In genomic region chr20:6680854-6681253, GRCh38 we compare ENCODE assay signal across 27 cellular contexts.
"Had no signal": no experiment of that assay in that cellular context is flagged by ENCODE, and none has a peak within 500 bp of the region (broad histone marks: within the 10 kb centered on the region; RNA-seq: fewer than 3 reads in every experiment).

No MANE protein-coding gene starts in this region.

- H3K4me1 ChIP-seq: colonic mucosa, esophagus squamous epithelium, gastroesophageal sphincter, parathyroid adenoma, prostate gland, spleen had no signal

- H3K27me3 Mint-ChIP-seq: naive thymus-derived CD4-positive, alpha-beta T cell; stimulated activated naive B cell treated with anti-CD40 and anti-IgM and Interleukin-4, amounts not matched to agents 10 μg/mL and 1 μg/mL and 100 μg/mL, for 72 hours; stimulated activated naive CD8-positive, alpha-beta T cell treated with anti-CD3 and anti-CD28 coated beads, Interleukin-15, amount 100 ng/mL, for 72 hours had no signal

- H3K4me1 Mint-ChIP-seq: naive thymus-derived CD4-positive, alpha-beta T cell; nephron progenitor cell; stimulated activated naive B cell treated with anti-CD40 and anti-IgM and Interleukin-4, amounts not matched to agents 10 μg/mL and 1 μg/mL and 100 μg/mL, for 72 hours; stimulated activated naive CD8-positive, alpha-beta T cell treated with anti-CD3 and anti-CD28 coated beads, Interleukin-15, amount 100 ng/mL, for 72 hours had no signal

- H3K27me3 ChIP-seq: colonic mucosa, esophagus squamous epithelium, spleen, transverse colon had no signal

- H3K36me3 ChIP-seq: colonic mucosa, esophagus squamous epithelium, gastroesophageal sphincter, prostate gland, spleen, thoracic aorta, transverse colon had no signal

- H2AFZ ChIP-seq: parathyroid adenoma had no signal

- H3K4me3 Mint-ChIP-seq: naive thymus-derived CD4-positive, alpha-beta T cell; nephron progenitor cell; stimulated activated naive B cell treated with anti-CD40 and anti-IgM and Interleukin-4, amounts not matched to agents 10 μg/mL and 1 μg/mL and 100 μg/mL, for 72 hours; stimulated activated naive CD8-positive, alpha-beta T cell treated with anti-CD3 and anti-CD28 coated beads, Interleukin-15, amount 100 ng/mL, for 72 hours had no signal

- H3K9ac ChIP-seq: parathyroid adenoma had no signal

- H3K9me3 ChIP-seq: colonic mucosa, esophagus squamous epithelium, gastroesophageal sphincter, prostate gland, spleen, thoracic aorta, transverse colon had no signal

- H3K27ac ChIP-seq: colonic mucosa, dorsolateral prefrontal cortex, epithelial cell of prostate, esophagus squamous epithelium, gastroesophageal sphincter, parathyroid adenoma, prostate gland, spleen, thoracic aorta, transverse colon had no signal

- DNase-seq: colonic mucosa; dorsolateral prefrontal cortex; effector CD8-positive, alpha-beta T cell; esophagus squamous epithelium; foreskin fibroblast; glutamatergic neuron; immature natural killer cell; kidney; left cardiac atrium; left ventricle myocardium superior; mesendoderm; naive thymus-derived CD4-positive, alpha-beta T cell; nephron progenitor cell; spleen; stimulated activated CD4-positive, alpha-beta T cell treated with anti-CD3 and anti-CD28 coated beads, Interleukin-2, amount 100 ng/mL, for 24 hours; stimulated activated CD4-positive, alpha-beta T cell treated with anti-CD3 and anti-CD28 coated beads, Interleukin-4, amount 100 ng/mL, for 4 hours; stimulated activated naive B cell treated with anti-CD40 and anti-IgM and Interleukin-4, amounts not matched to agents 10 μg/mL and 1 μg/mL and 100 μg/mL, for 72 hours; stimulated activated naive CD8-positive, alpha-beta T cell treated with anti-CD3 and anti-CD28 coated beads, Interleukin-15, amount 100 ng/mL, for 72 hours; substantia nigra; transverse colon had no signal

- H3K36me3 Mint-ChIP-seq: immature natural killer cell; naive thymus-derived CD4-positive, alpha-beta T cell; stimulated activated naive B cell treated with anti-CD40 and anti-IgM and Interleukin-4, amounts not matched to agents 10 μg/mL and 1 μg/mL and 100 μg/mL, for 72 hours had no signal

- ATAC-seq: gastroesophageal sphincter; left cardiac atrium; left ventricle myocardium superior; naive thymus-derived CD4-positive, alpha-beta T cell; sciatic nerve; stimulated activated naive B cell treated with anti-CD40 and anti-IgM and Interleukin-4, amounts not matched to agents 10 μg/mL and 1 μg/mL and 100 μg/mL, for 72 hours; stimulated activated naive CD8-positive, alpha-beta T cell treated with anti-CD3 and anti-CD28 coated beads, Interleukin-15, amount 100 ng/mL, for 72 hours had no signal

- H3K79me2 ChIP-seq: parathyroid adenoma had no signal

- H3K9me3 Mint-ChIP-seq: immature natural killer cell, nephron progenitor cell had no signal

- H3K27ac Mint-ChIP-seq: naive thymus-derived CD4-positive, alpha-beta T cell; nephron progenitor cell; stimulated activated naive B cell treated with anti-CD40 and anti-IgM and Interleukin-4, amounts not matched to agents 10 μg/mL and 1 μg/mL and 100 μg/mL, for 72 hours; stimulated activated naive CD8-positive, alpha-beta T cell treated with anti-CD3 and anti-CD28 coated beads, Interleukin-15, amount 100 ng/mL, for 72 hours had no signal

- H3K4me3 ChIP-seq: colonic mucosa, dorsolateral prefrontal cortex, esophagus squamous epithelium, gastroesophageal sphincter, lung, prostate gland, spleen, thoracic aorta, transverse colon had no signal
